Comparison of ENCODE assay signal across 18 cellular contexts in genomic region chrX:43552166-43552565, GRCh38.
DNase-seq lines count a peak whose midpoint lies in the region; ATAC-seq and TF ChIP-seq lines count a peak whose summit lies in the region.
"Had no signal": no experiment of that assay in that cellular context is flagged by ENCODE, and none has a peak within 500 bp of the region (broad histone marks: within the 10 kb centered on the region; RNA-seq: fewer than 3 reads in every experiment).

No MANE protein-coding gene starts in this region.

- H3K36me3 Mint-ChIP-seq in activated T-helper 17 cell treated with anti-CD3 and anti-CD28 coated beads, Interleukin-2, amount 50 U/mL, for 72 hours (ENCODE audit: low read depth): no peaks in the 10 kb centered on the region
- no peaks in the 10 kb centered on the region for H3K36me3 Mint-ChIP-seq in activated CD4-positive, alpha-beta T cell treated with anti-CD3 and anti-CD28 coated beads for 36 hours (ENCODE audit: low read depth)

- DNase-seq in amniotic epithelial cell (ENCODE audit: low read depth): peak; percentile 26
- peak; percentile 39 for DNase-seq in kidney epithelial cell (ENCODE audit: low read depth)
- no peak for DNase-seq in thoracic aorta (ENCODE audit: low spot score)
- DNase-seq in activated CD4-positive, alpha-beta T cell treated with anti-CD3 and anti-CD28 coated beads for 36 hours: no peak
- DNase-seq: activated B cell treated with CpG ODN at 0.5 μM for 24 hours; activated naive CD4-positive, alpha-beta T cell; brain microvascular endothelial cell; effector CD8-positive, alpha-beta T cell; NCI-H1694 treated with DMSO at 0.1 percent for 48 hours; NCI-H524; ovary; T-helper 1 cell had no signal

- CTCF ChIA-PET in activated CD4-positive, alpha-beta T cell treated with anti-CD3 and anti-CD28 coated beads for 36 hours (lab: Charles Lee): interaction anchor here (0.8 kb wide), 1 partner anchor 203 kb away, joined by 3 read pairs; no protein-coding TSS in a partner anchor

- H3K4me1 ChIP-seq in HUES48 (ENCODE audit: control insufficient read depth, insufficient read depth, low read length) (peaks cover 31% of the 10 kb centered on the region), thoracic aorta (ENCODE audit: control insufficient read depth in 1 of 2, low read depth in 2 of 2) (no peaks in the 10 kb centered on the region)

- no peaks in the 10 kb centered on the region for H3K4me1 Mint-ChIP-seq in activated T-helper 17 cell treated with anti-CD3 and anti-CD28 coated beads, Interleukin-2, amount 50 U/mL, for 72 hours
- H3K4me1 Mint-ChIP-seq in activated CD4-positive, alpha-beta T cell treated with anti-CD3 and anti-CD28 coated beads for 36 hours: no peaks in the 10 kb centered on the region

- H3K4me3 Mint-ChIP-seq in activated T-helper 17 cell treated with anti-CD3 and anti-CD28 coated beads, Interleukin-2, amount 50 U/mL, for 72 hours: no peak overlapping the region
- no peak overlapping the region for H3K4me3 Mint-ChIP-seq in activated CD4-positive, alpha-beta T cell treated with anti-CD3 and anti-CD28 coated beads for 36 hours
- H3K4me3 Mint-ChIP-seq: activated B cell treated with CpG ODN at 0.5 μM for 24 hours; stimulated activated naive CD8-positive, alpha-beta T cell treated with anti-CD3 and anti-CD28 coated beads, Interleukin-15, Interleukin-2, amounts not matched to agents 100 ng/mL and 50 ng/mL, for 24 hours had no signal

- TF ChIP-seq CTCF in kidney epithelial cell (IDR thresholded peaks at IDR 0.05; ENCODE audit: insufficient read depth, low read length, poor library complexity, severe bottlenecking): no peak
- TF ChIP-seq CTCF in thoracic aorta (IDR thresholded peaks at IDR 0.05): no peak

- no peaks in the 10 kb centered on the region for H3K9me3 ChIP-seq in HUES48 (ENCODE audit: control insufficient read depth, insufficient read depth, low read length)
- H3K9me3 ChIP-seq in thoracic aorta: no peaks in the 10 kb centered on the region
- H3K9me3 ChIP-seq: ovary had no signal

- H3K9me3 Mint-ChIP-seq in activated T-helper 17 cell treated with anti-CD3 and anti-CD28 coated beads, Interleukin-2, amount 50 U/mL, for 72 hours: no peaks in the 10 kb centered on the region
- no peaks in the 10 kb centered on the region for H3K9me3 Mint-ChIP-seq in activated CD4-positive, alpha-beta T cell treated with anti-CD3 and anti-CD28 coated beads for 36 hours (ENCODE audit: low read depth)

- ATAC-seq in thoracic aorta (ENCODE audit: insufficient number of reproducible peaks, low FRiP score, low read depth): no peak
- no peak for ATAC-seq in GM21526 (IDR thresholded peaks at IDR 0.05; ENCODE audit: low FRiP score, unreplicated experiment)
- no peak for ATAC-seq in activated T-helper 17 cell treated with anti-CD3 and anti-CD28 coated beads, Interleukin-2, amount 50 U/mL, for 72 hours (replicated peaks)
- ATAC-seq in activated CD4-positive, alpha-beta T cell treated with anti-CD3 and anti-CD28 coated beads for 36 hours: no peak
- ATAC-seq: Panc1 had no signal

- H3K36me3 ChIP-seq in HUES48 (ENCODE audit: control insufficient read depth, insufficient read depth, low read length) (no peaks in the 10 kb centered on the region), kidney epithelial cell (ENCODE audit: control insufficient read depth, insufficient read depth, low read length) (no peaks in the 10 kb centered on the region), thoracic aorta (no peaks in the 10 kb centered on the region)
- H3K36me3 ChIP-seq: brain microvascular endothelial cell, ovary had no signal

- POLR2A ChIA-PET in activated CD4-positive, alpha-beta T cell treated with anti-CD3 and anti-CD28 coated beads for 36 hours (lab: Charles Lee): no interaction called here

- H3K27me3 Mint-ChIP-seq in activated T-helper 17 cell treated with anti-CD3 and anti-CD28 coated beads, Interleukin-2, amount 50 U/mL, for 72 hours: no peaks in the 10 kb centered on the region
- H3K27me3 Mint-ChIP-seq in activated CD4-positive, alpha-beta T cell treated with anti-CD3 and anti-CD28 coated beads for 36 hours: peaks cover 2% of the 10 kb centered on the region
- H3K27me3 Mint-ChIP-seq: activated B cell treated with CpG ODN at 0.5 μM for 24 hours; stimulated activated naive CD8-positive, alpha-beta T cell treated with anti-CD3 and anti-CD28 coated beads, Interleukin-15, Interleukin-2, amounts not matched to agents 100 ng/mL and 50 ng/mL, for 24 hours had no signal

- no peak overlapping the region for H3K27ac Mint-ChIP-seq in activated T-helper 17 cell treated with anti-CD3 and anti-CD28 coated beads, Interleukin-2, amount 50 U/mL, for 72 hours
- H3K27ac Mint-ChIP-seq in activated CD4-positive, alpha-beta T cell treated with anti-CD3 and anti-CD28 coated beads for 36 hours: no peak overlapping the region
- H3K27ac Mint-ChIP-seq: activated B cell treated with CpG ODN at 0.5 μM for 24 hours; stimulated activated naive CD8-positive, alpha-beta T cell treated with anti-CD3 and anti-CD28 coated beads, Interleukin-15, Interleukin-2, amounts not matched to agents 100 ng/mL and 50 ng/mL, for 24 hours had no signal

- intact Hi-C loops in activated CD4-positive, alpha-beta T cell treated with anti-CD3 and anti-CD28 coated beads for 36 hours (cut with DNase I, micrococcal nuclease): loop anchor here in 1 of 2 experiments (10.0 kb wide), 1 partner anchor 1767 kb away; no protein-coding TSS in a partner anchor

- peak overlapping the region; percentile 31 for H3K27ac ChIP-seq in HUES48 (ENCODE audit: low read depth, low read length)
- H3K27ac ChIP-seq in thoracic aorta: no peak overlapping the region
- H3K27ac ChIP-seq: brain microvascular endothelial cell, C4-2B, ovary had no signal

- H3K9ac ChIP-seq in HUES48 (ENCODE audit: low read depth, low read length): no peak overlapping the region

- no peak overlapping the region for H3K4me3 ChIP-seq in HUES48 (ENCODE audit: low read depth, low read length)
- H3K4me3 ChIP-seq in kidney epithelial cell (ENCODE audit: low read depth, low read length): no peak overlapping the region
- peak overlapping the region; percentile 36 for H3K4me3 ChIP-seq in thoracic aorta
- H3K4me3 ChIP-seq: ovary had no signal

- H3K27me3 ChIP-seq in HUES48 (ENCODE audit: control insufficient read depth, insufficient read depth, low read length) (peaks cover 3% of the 10 kb centered on the region; the same call in 1 of the 2 replicates), kidney epithelial cell (ENCODE audit: control insufficient read depth, insufficient read depth, low read length) (no peaks in the 10 kb centered on the region), thoracic aorta (replicated peaks; ENCODE audit: insufficient read depth) (no peaks in the 10 kb centered on the region)
- H3K27me3 ChIP-seq: brain microvascular endothelial cell, ovary had no signal

Comparison
In these comparisons a context has a peak if more than half of its experiments do, and no peak if none do; other contexts are left out.
1. DNase-seq: peak in amniotic epithelial cell (single experiment) and kidney epithelial cell (single experiment); none in thoracic aorta (single experiment) and activated CD4-positive, alpha-beta T cell treated with anti-CD3 and anti-CD28 coated beads for 36 hours (single experiment).